ENCODE assay signal across 20 cellular contexts in the genomic region with DNA sequence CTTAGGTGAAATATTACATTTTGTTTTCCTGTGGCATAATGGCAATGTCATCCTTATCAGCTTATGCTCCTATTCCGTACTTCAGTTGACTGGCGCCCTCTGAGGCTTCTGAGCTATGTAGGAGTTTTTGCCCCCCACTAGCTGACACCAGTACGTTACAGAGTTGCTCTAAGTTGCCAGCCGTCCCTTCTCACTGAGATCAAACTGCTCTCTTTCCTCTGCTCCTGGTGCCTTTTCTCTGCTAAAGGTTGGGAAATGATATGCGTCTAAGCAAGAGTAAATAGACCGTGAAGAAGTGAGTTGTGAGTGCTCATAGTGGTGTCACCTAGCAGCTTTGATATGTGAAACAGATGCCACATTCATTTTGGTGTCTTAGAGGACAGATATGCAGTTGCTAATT.
DNase-seq lines count a peak whose midpoint lies in the region; ATAC-seq and TF ChIP-seq lines count a peak whose summit lies in the region.
"Had no signal": no experiment of that assay in that cellular context is flagged by ENCODE, and none has a peak within 500 bp of the region (broad histone marks: within the 10 kb centered on the region; RNA-seq: fewer than 3 reads in every experiment).

No MANE protein-coding gene starts in this region.

- H3K36me3 ChIP-seq in cardiac muscle cell (no peaks in the 10 kb centered on the region), PC-3 (ENCODE audit: low read depth, low read length) (no peaks in the 10 kb centered on the region)
- H3K36me3 ChIP-seq: transverse colon had no signal

- no peak overlapping the region for H3K4me2 ChIP-seq in PC-3 (ENCODE audit: low read length)

- H3K9me2 ChIP-seq in PC-3 (replicated peaks; ENCODE audit: low read length) = peaks cover 6% of the 10 kb centered on the region; the same call in 1 of the 2 replicates

- H3K9me3 ChIP-seq in cardiac muscle cell (ENCODE audit: low read depth) (no peaks in the 10 kb centered on the region), PC-3 (ENCODE audit: low read length) (no peaks in the 10 kb centered on the region)
- H3K9me3 ChIP-seq: transverse colon had no signal

- H4K20me1 ChIP-seq in PC-3 (ENCODE audit: low read length) = no peaks in the 10 kb centered on the region

- CTCF ChIA-PET in PC-3 (lab: Charles Lee) = interaction anchor here (0.6 kb wide), 1 partner anchor 82 kb away, joined by 5 read pairs; no protein-coding TSS in a partner anchor

- H2AFZ ChIP-seq in PC-3 (ENCODE audit: low read length) = no peak overlapping the region

- no peaks in the 10 kb centered on the region for H3K27me3 ChIP-seq in cardiac muscle cell
- no peaks in the 10 kb centered on the region for H3K27me3 ChIP-seq in PC-3 (ENCODE audit: low read length)
- H3K27me3 ChIP-seq: transverse colon had no signal

- ATAC-seq in stimulated activated naive CD8-positive, alpha-beta T cell treated with anti-CD3 and anti-CD28 coated beads, Interleukin-15, amount 100 ng/mL, for 72 hours = no peak
- ATAC-seq in HG03045 (IDR thresholded peaks at IDR 0.05; ENCODE audit: unreplicated experiment) (no peak), PC-3 (no peak)
- ATAC-seq: HepG2; left lobe of liver; Right ventricle myocardium inferior; stimulated activated naive B cell treated with anti-CD40 and anti-IgM and Interleukin-4, amounts not matched to agents 10 μg/mL and 1 μg/mL and 100 μg/mL, for 72 hours had no signal

- no peaks in the 10 kb centered on the region for H3K79me2 ChIP-seq in PC-3 (ENCODE audit: low read length)

- no TSS peak for BruUV-seq in PC-3 (replicated peaks; lab: Mats Ljungman, UMichigan)

- H3K4me3 ChIP-seq in cardiac muscle cell (no peak overlapping the region), epithelial cell of proximal tubule (ENCODE audit: low read depth, low read length) (no peak overlapping the region), PC-3 (ENCODE audit: low read length) (no peak overlapping the region)
- H3K4me3 ChIP-seq: coronary artery, transverse colon had no signal

- H3K4me1 ChIP-seq in cardiac muscle cell (ENCODE audit: low read depth) (peaks cover 33% of the 10 kb centered on the region), PC-3 (ENCODE audit: insufficient read depth, low read length) (peaks cover 20% of the 10 kb centered on the region)
- H3K4me1 ChIP-seq: transverse colon had no signal

- H3K9ac ChIP-seq in PC-3 (ENCODE audit: low read length) = no peak overlapping the region

- intact Hi-C loops in cardiac septum (cut with DNase I) = no loop called here
- intact Hi-C loops in PC-3 (cut with micrococcal nuclease) = no loop called here

- H3K27ac Mint-ChIP-seq in stimulated activated naive CD8-positive, alpha-beta T cell treated with anti-CD3 and anti-CD28 coated beads, Interleukin-15, amount 100 ng/mL, for 72 hours = no peak overlapping the region
- H3K27ac Mint-ChIP-seq: activated CD4-positive, alpha-beta memory T cell treated with anti-CD3 and anti-CD28 coated beads for 36 hours; activated naive CD4-positive, alpha-beta T cell treated with anti-CD3 and anti-CD28 coated beads, Interleukin-2, amount 50 U/mL, for 24 hours; activated T-cell treated with anti-CD3 and anti-CD28 coated beads, Interleukin-2, amount 50 U/mL, for 24 hours; stimulated activated naive B cell treated with anti-CD40 and anti-IgM and Interleukin-4, amounts not matched to agents 10 μg/mL and 1 μg/mL and 100 μg/mL, for 72 hours had no signal

- no peaks in the 10 kb centered on the region for H3F3A ChIP-seq in PC-3 (ENCODE audit: low read length, unreplicated experiment)

- peak overlapping the region; percentile 69 for H3K27ac ChIP-seq in cardiac muscle cell
- no peak overlapping the region for H3K27ac ChIP-seq in PC-3 (ENCODE audit: low read length)
- H3K27ac ChIP-seq: coronary artery, transverse colon had no signal

- no peaks in the 10 kb centered on the region for H3K9me3 Mint-ChIP-seq in stimulated activated naive CD8-positive, alpha-beta T cell treated with anti-CD3 and anti-CD28 coated beads, Interleukin-15, amount 100 ng/mL, for 72 hours
- H3K9me3 Mint-ChIP-seq: activated CD4-positive, alpha-beta memory T cell treated with anti-CD3 and anti-CD28 coated beads for 36 hours; activated naive CD4-positive, alpha-beta T cell treated with anti-CD3 and anti-CD28 coated beads, Interleukin-2, amount 50 U/mL, for 24 hours; activated T-cell treated with anti-CD3 and anti-CD28 coated beads, Interleukin-2, amount 50 U/mL, for 24 hours; stimulated activated naive B cell treated with anti-CD40 and anti-IgM and Interleukin-4, amounts not matched to agents 10 μg/mL and 1 μg/mL and 100 μg/mL, for 72 hours had no signal

- DNase-seq in cardiac muscle cell (ENCODE audit: low read depth in 1 of 2, low spot score in 1 of 2) (peak in 1 of 2 donors; percentile 55), cardiac septum (ENCODE audit: low spot score) (no peak), NCI-H345 treated with DMSO at 0.1 percent for 48 hours (lab: John Stamatoyannopoulos, UW; ENCODE audit: unreplicated experiment) (peak; percentile 76), epithelial cell of proximal tubule (ENCODE audit: low read depth) (peak; percentile 13), PC-3 (no peak)
- DNase-seq in stimulated activated naive CD8-positive, alpha-beta T cell treated with anti-CD3 and anti-CD28 coated beads, Interleukin-15, amount 100 ng/mL, for 72 hours = no peak
- DNase-seq in activated CD4-positive, alpha-beta T cell treated with anti-CD3 and anti-CD28 coated beads for 1 hour = no peak
- DNase-seq: activated CD4-positive, alpha-beta memory T cell treated with anti-CD3 and anti-CD28 coated beads for 36 hours; activated T-cell treated with anti-CD3 and anti-CD28 coated beads, Interleukin-2, amount 50 U/mL, for 24 hours; C1 segment of cervical spinal cord; nucleus accumbens; stimulated activated naive B cell treated with anti-CD40 and anti-IgM and Interleukin-4, amounts not matched to agents 10 μg/mL and 1 μg/mL and 100 μg/mL, for 72 hours; T-helper 1 cell; transverse colon had no signal

- H3K4me3 Mint-ChIP-seq in stimulated activated naive CD8-positive, alpha-beta T cell treated with anti-CD3 and anti-CD28 coated beads, Interleukin-15, amount 100 ng/mL, for 72 hours = no peak overlapping the region
- H3K4me3 Mint-ChIP-seq: activated CD4-positive, alpha-beta memory T cell treated with anti-CD3 and anti-CD28 coated beads for 36 hours; activated naive CD4-positive, alpha-beta T cell treated with anti-CD3 and anti-CD28 coated beads, Interleukin-2, amount 50 U/mL, for 24 hours; activated T-cell treated with anti-CD3 and anti-CD28 coated beads, Interleukin-2, amount 50 U/mL, for 24 hours; stimulated activated naive B cell treated with anti-CD40 and anti-IgM and Interleukin-4, amounts not matched to agents 10 μg/mL and 1 μg/mL and 100 μg/mL, for 72 hours had no signal

- peaks cover 9% of the 10 kb centered on the region for H3K4me1 Mint-ChIP-seq in stimulated activated naive CD8-positive, alpha-beta T cell treated with anti-CD3 and anti-CD28 coated beads, Interleukin-15, amount 100 ng/mL, for 72 hours
- H3K4me1 Mint-ChIP-seq: activated naive CD4-positive, alpha-beta T cell treated with anti-CD3 and anti-CD28 coated beads, Interleukin-2, amount 50 U/mL, for 24 hours had no signal

- TF ChIP-seq CTCF in cardiac muscle cell (IDR thresholded peaks at IDR 0.05; ENCODE audit: low read depth, low read length) = no peak
- no peak for TF ChIP-seq CTCF in epithelial cell of proximal tubule (conservative IDR thresholded peaks at IDR 0.05; ENCODE audit: low read depth, low read length)
- no peak for TF ChIP-seq CTCF in PC-3 (conservative IDR thresholded peaks at IDR 0.05; ENCODE audit: low read depth, low read length)

- POLR2A ChIA-PET in PC-3 (lab: Charles Lee; ENCODE audit: unreplicated experiment) = no interaction called here

- H3K27me3 Mint-ChIP-seq in stimulated activated naive CD8-positive, alpha-beta T cell treated with anti-CD3 and anti-CD28 coated beads, Interleukin-15, amount 100 ng/mL, for 72 hours = peaks cover 8% of the 10 kb centered on the region

Comparison
In these comparisons a context has a peak if more than half of its experiments do, and no peak if none do; other contexts are left out.
1. DNase-seq: peak in NCI-H345 treated with DMSO at 0.1 percent for 48 hours (single experiment) and epithelial cell of proximal tubule (single experiment); none in cardiac septum (single experiment), stimulated activated naive CD8-positive, alpha-beta T cell treated with anti-CD3 and anti-CD28 coated beads, Interleukin-15, amount 100 ng/mL, for 72 hours (0 of 2), PC-3 (single experiment) and activated CD4-positive, alpha-beta T cell treated with anti-CD3 and anti-CD28 coated beads for 1 hour (single experiment).